ENCODE assay signal across 8 cellular contexts in the genomic region with DNA sequence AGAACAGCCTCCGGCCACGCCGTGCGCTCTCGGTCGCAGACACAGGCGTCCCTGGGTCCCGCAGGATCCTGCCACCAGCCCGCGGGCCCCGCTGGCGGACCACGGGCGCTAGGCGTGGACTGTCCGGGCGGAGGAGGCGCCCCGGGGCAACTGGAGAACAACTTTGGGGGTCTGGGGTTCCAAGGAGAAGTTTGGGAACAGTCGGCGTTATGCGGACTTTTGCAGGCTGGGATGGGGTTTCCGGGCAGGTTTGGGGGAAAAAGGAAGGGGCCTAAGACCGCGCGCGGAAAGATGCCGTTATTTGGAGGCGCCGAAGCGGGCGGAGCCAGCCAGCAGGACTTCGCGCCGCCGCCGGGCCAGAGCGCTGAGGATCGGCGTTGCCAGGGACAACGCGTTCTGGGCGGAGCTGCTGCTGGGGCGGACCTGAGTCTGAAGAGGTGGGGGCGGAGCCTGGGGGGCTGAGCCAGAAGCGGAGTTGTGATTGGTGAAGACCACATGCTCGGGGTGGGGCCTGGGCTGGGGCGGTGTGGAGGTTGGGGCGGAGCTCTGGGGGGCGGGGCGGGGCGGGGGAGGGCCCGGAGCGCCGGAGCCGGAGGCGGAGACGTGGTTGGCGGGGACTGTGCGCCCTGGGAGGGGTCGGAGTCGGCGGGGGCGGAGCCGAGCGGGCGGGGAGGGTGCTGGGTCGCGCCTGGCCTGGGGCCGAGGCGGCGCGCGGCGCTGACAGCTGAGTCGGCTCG. TPM values are rescaled to one million over a fixed set of nuclear protein-coding genes. Genes with fewer than 3 reads are reported as not detected.
A peak's percentile ranks its signal among the peaks of the same experiment; 100 is the strongest.
DNase-seq lines count a peak whose midpoint lies in the region; ATAC-seq and TF ChIP-seq lines count a peak whose summit lies in the region.

A gene (plus strand): TSS at position 680 of the 737 bp plus-strand sequence. CDS start 120 bp downstream, outside the sequence.

- peak; percentile 87 for ATAC-seq in RWPE2 (ENCODE audit: low read depth)

- H2AFZ ChIP-seq in Loucy (ENCODE audit: low read length) = peak within 1 kb of the TSS; percentile 100

- no peaks in the 10 kb centered on the region; the same call in 1 of the 2 replicates for H3K27me3 ChIP-seq in H7 (ENCODE audit: control insufficient read depth, insufficient read depth, low read length)
- no peaks in the 10 kb centered on the region for H3K27me3 ChIP-seq in Loucy (ENCODE audit: insufficient read depth, low read length, poor library complexity, severe bottlenecking)
- H3K27me3 ChIP-seq in RWPE2 (ENCODE audit: insufficient read depth, poor library complexity, severe bottlenecking) = peaks cover 6% of the 10 kb centered on the region

- H3K36me3 Mint-ChIP-seq in nephron progenitor cell (ENCODE audit: low read depth) = no peaks in the 10 kb centered on the region
- H3K36me3 Mint-ChIP-seq in stimulated activated naive CD8-positive, alpha-beta T cell treated with anti-CD3 and anti-CD28 coated beads, Interleukin-15, Interleukin-2, amounts not matched to agents 100 ng/mL and 50 ng/mL, for 24 hours (ENCODE audit: low read depth) = no peaks in the 10 kb centered on the region

- H3K9ac ChIP-seq in Loucy (ENCODE audit: low read depth, low read length, poor library complexity, severe bottlenecking) = peak within 1 kb of the TSS; percentile 83

- peaks cover 50% of the 10 kb centered on the region for H3K27me3 Mint-ChIP-seq in nephron progenitor cell (ENCODE audit: low read depth, poor library complexity)
- peaks cover 14% of the 10 kb centered on the region for H3K27me3 Mint-ChIP-seq in stimulated activated naive CD8-positive, alpha-beta T cell treated with anti-CD3 and anti-CD28 coated beads, Interleukin-15, Interleukin-2, amounts not matched to agents 100 ng/mL and 50 ng/mL, for 24 hours

- peak within 1 kb of the TSS; percentile 87 for H3K4me3 Mint-ChIP-seq in nephron progenitor cell
- H3K4me3 Mint-ChIP-seq in stimulated activated naive CD8-positive, alpha-beta T cell treated with anti-CD3 and anti-CD28 coated beads, Interleukin-15, Interleukin-2, amounts not matched to agents 100 ng/mL and 50 ng/mL, for 24 hours = peak within 1 kb of the TSS; percentile 86

- no peaks in the 10 kb centered on the region for H4K20me1 ChIP-seq in Loucy (ENCODE audit: insufficient read depth, low read length, poor library complexity, severe bottlenecking)

- H3K36me3 ChIP-seq in H7 (replicated peaks; ENCODE audit: control insufficient read depth, insufficient read depth, low read length) = no peaks in the 10 kb centered on the region
- H3K36me3 ChIP-seq in Loucy (ENCODE audit: insufficient read depth, low read length) = no peaks in the 10 kb centered on the region
- H3K36me3 ChIP-seq in RWPE2 (ENCODE audit: low read depth) = no peaks in the 10 kb centered on the region

- H3K4me1 Mint-ChIP-seq in nephron progenitor cell = peaks cover 24% of the 10 kb centered on the region
- H3K4me1 Mint-ChIP-seq in stimulated activated naive CD8-positive, alpha-beta T cell treated with anti-CD3 and anti-CD28 coated beads, Interleukin-15, Interleukin-2, amounts not matched to agents 100 ng/mL and 50 ng/mL, for 24 hours (ENCODE audit: low read depth) = peaks cover 9% of the 10 kb centered on the region

- H3K4me2 ChIP-seq in Loucy (ENCODE audit: low read depth, low read length, poor library complexity, severe bottlenecking) = peak within 1 kb of the TSS; percentile 97

- TF ChIP-seq CTCF in Loucy (conservative IDR thresholded peaks at IDR 0.05; ENCODE audit: low read length) (no peak), RWPE2 (IDR thresholded peaks at IDR 0.05; ENCODE audit: poor library complexity, severe bottlenecking) (no peak), fibroblast of the aortic adventitia (IDR thresholded peaks at IDR 0.05; ENCODE audit: insufficient read depth, low read length) (no peak), nephron progenitor cell (IDR thresholded peaks at IDR 0.05) (no peak)

- H3K4me1 ChIP-seq in Loucy (ENCODE audit: insufficient read depth, low read length, poor library complexity, severe bottlenecking) (peaks cover 10% of the 10 kb centered on the region), RWPE2 (ENCODE audit: insufficient read depth, poor library complexity, severe bottlenecking) (no peaks in the 10 kb centered on the region)

- H3K79me2 ChIP-seq in Loucy (ENCODE audit: insufficient read depth, low read length) = no peaks in the 10 kb centered on the region

- H3K9me3 ChIP-seq in Loucy (ENCODE audit: insufficient read depth, low read depth, low read length) (no peaks in the 10 kb centered on the region), RWPE2 (ENCODE audit: severe bottlenecking) (no peaks in the 10 kb centered on the region)

- H3K27ac Mint-ChIP-seq in nephron progenitor cell = no peak within 1 kb of the TSS
- peak within 1 kb of the TSS; percentile 71 for H3K27ac Mint-ChIP-seq in stimulated activated naive CD8-positive, alpha-beta T cell treated with anti-CD3 and anti-CD28 coated beads, Interleukin-15, Interleukin-2, amounts not matched to agents 100 ng/mL and 50 ng/mL, for 24 hours

- H3F3A ChIP-seq in Loucy (ENCODE audit: low read depth) = no peaks in the 10 kb centered on the region

- no peaks in the 10 kb centered on the region for H3K9me2 ChIP-seq in Loucy (replicated peaks; ENCODE audit: low read depth, low read length)

- H3K9me3 Mint-ChIP-seq in nephron progenitor cell = no peaks in the 10 kb centered on the region
- H3K9me3 Mint-ChIP-seq in stimulated activated naive CD8-positive, alpha-beta T cell treated with anti-CD3 and anti-CD28 coated beads, Interleukin-15, Interleukin-2, amounts not matched to agents 100 ng/mL and 50 ng/mL, for 24 hours = peaks cover 3% of the 10 kb centered on the region

- DNase-seq in ELR (ENCODE audit: low read depth) = peak; percentile 100
- peak; percentile 100 for DNase-seq in H7
- DNase-seq in RWPE2 (ENCODE audit: low spot score) = peak; percentile 100
- peak; percentile 100 for DNase-seq in activated effector memory CD4-positive, alpha-beta T cell treated with Interleukin-2 at 50 U/mL for 16 hours
- peak; percentile 99 for DNase-seq in fibroblast of the aortic adventitia (ENCODE audit: low read depth)
- peak; percentile 100 for DNase-seq in nephron progenitor cell

- H3K4me3 ChIP-seq in H7 (ENCODE audit: insufficient read depth, low read depth, low read length) (peak within 1 kb of the TSS; percentile 81), Loucy (ENCODE audit: low read length, poor library complexity, severe bottlenecking) (peak within 1 kb of the TSS; percentile 99), RWPE2 (ENCODE audit: severe bottlenecking) (peak within 1 kb of the TSS; percentile 84), fibroblast of the aortic adventitia (ENCODE audit: low read depth, low read length) (peak within 1 kb of the TSS; percentile 84)

- peak within 1 kb of the TSS; percentile 13 for H3K27ac ChIP-seq in RWPE2 (ENCODE audit: poor library complexity, severe bottlenecking)

RNA-seq across cellular contexts. Expression of the gene that starts here (rescaled TPM):
- 0.04 and 0.42 TPM in 2 replicates for total RNA-seq in H7 (2014; rRNA removed; shearing (Covaris generic))
- 0.36 and 0.49 TPM in 2 replicates for total RNA-seq in fibroblast of the aortic adventitia (ENCODE audit: low replicate concordance)

Comparison
In these comparisons a context has a peak if more than half of its experiments do, and no peak if none do; other contexts are left out.
1. Peak in every context shown above with its lines: DNase-seq, ATAC-seq, H3K4me3 ChIP-seq and H3K27ac ChIP-seq.
2. Peak in DNase-seq and H3K4me3 ChIP-seq in H7; RNA of the gene not detected or under 1 TPM.
3. Peak in DNase-seq and H3K4me3 ChIP-seq in fibroblast of the aortic adventitia; RNA of the gene not detected or under 1 TPM.